1 cellular context compared by ENCODE assay signal in the genomic region with DNA sequence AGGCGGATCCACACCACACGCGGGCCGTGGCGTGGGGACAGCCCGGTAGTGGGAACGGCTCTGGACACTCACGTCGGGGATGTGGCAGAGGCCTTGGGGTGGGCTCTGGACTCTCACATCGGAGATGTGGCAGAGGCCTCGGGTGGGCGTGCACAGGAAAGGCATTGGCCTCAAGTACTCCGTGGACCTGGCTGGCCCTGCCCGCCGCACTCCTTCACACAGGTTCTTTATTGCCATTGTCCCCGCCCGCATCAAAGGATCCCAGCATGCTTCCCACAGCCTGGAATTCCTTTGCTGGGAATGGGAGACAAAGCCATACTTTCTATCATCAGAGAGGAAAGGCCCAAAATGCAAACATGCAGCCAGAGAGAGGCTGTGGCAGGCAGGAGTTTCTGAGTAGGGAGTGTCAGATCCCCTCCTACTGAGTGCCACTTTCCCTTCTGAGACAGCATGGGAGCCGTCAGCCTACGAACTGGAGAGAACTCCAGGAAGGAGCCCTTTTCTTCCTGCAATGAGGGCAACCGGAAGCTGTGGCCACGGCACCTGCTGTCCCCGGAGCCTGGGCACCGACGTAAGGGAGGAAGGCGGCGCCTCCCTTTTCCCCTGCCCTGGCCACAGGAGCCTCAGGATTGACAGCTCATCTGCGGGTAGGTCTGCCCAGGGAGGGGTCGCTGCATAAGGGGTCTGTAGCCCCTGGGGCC.
TF ChIP-seq lines count a peak whose summit lies in the region.

No MANE protein-coding gene starts in this region.

TF ChIP-seq in GM12878, 131 proteins besides CTCF, POLR2A, EP300 and RAD21 (continued from another document):
- peak in 1 of 2 experiments; percentile 45; a peak in 3 of 4 replicates for TF ChIP-seq IKZF2 (IDR thresholded peaks at IDR 0.05)
- TF ChIP-seq EED (IDR thresholded peaks at IDR 0.05; ENCODE audit: low read depth): peak; percentile 77
- TF ChIP-seq GATAD2B (conservative IDR thresholded peaks at IDR 0.05; ENCODE audit: low read depth): 0 out of 2 replicates have a peak, but pooled peaks have one; percentile 41
- no peak for TF ChIP-seq SIX5 (IDR thresholded peaks at IDR 0.05; ENCODE audit: low read depth, low read length, severe bottlenecking)
- peak; percentile 67; the same call in 1 of the 2 replicates for TF ChIP-seq TCF12 (IDR thresholded peaks at IDR 0.05; ENCODE audit: low read depth, low read length)
- TF ChIP-seq YBX1 (IDR thresholded peaks at IDR 0.05): no peak
- TF ChIP-seq FOXM1 (IDR thresholded peaks at IDR 0.05; ENCODE audit: low read depth, low read length): no peak
- no peak for TF ChIP-seq SMAD1 (IDR thresholded peaks at IDR 0.05; ENCODE audit: low read depth, partially characterized antibody)
- no peak for TF ChIP-seq RFX5 (IDR thresholded peaks at IDR 0.05; ENCODE audit: low read depth, low read length)
- TF ChIP-seq ZSCAN29 (IDR thresholded peaks at IDR 0.05): no peak
- no peak for TF ChIP-seq FOXK2 (IDR thresholded peaks at IDR 0.05)
- 0 out of 2 replicates have a peak, but pooled peaks have one; percentile 64 for TF ChIP-seq TCF3 (IDR thresholded peaks at IDR 0.05; ENCODE audit: borderline replicate concordance, insufficient read depth, low read depth, low read length)
- TF ChIP-seq NR2F1 (conservative IDR thresholded peaks at IDR 0.05): no peak
- no peak for TF ChIP-seq SUZ12 (IDR thresholded peaks at IDR 0.05; ENCODE audit: unreplicated experiment)
- TF ChIP-seq, protein P1, sequence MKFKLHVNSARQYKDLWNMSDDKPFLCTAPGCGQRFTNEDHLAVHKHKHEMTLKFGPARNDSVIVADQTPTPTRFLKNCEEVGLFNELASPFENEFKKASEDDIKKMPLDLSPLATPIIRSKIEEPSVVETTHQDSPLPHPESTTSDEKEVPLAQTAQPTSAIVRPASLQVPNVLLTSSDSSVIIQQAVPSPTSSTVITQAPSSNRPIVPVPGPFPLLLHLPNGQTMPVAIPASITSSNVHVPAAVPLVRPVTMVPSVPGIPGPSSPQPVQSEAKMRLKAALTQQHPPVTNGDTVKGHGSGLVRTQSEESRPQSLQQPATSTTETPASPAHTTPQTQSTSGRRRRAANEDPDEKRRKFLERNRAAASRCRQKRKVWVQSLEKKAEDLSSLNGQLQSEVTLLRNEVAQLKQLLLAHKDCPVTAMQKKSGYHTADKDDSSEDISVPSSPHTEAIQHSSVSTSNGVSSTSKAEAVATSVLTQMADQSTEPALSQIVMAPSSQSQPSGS (IDR thresholded peaks at IDR 0.05; ENCODE audit: low read length): no peak
- no peak for TF ChIP-seq KAT2A (conservative IDR thresholded peaks at IDR 0.05; ENCODE audit: control insufficient read depth, low read depth, low read length)
- TF ChIP-seq TBL1XR1 (IDR thresholded peaks at IDR 0.05; ENCODE audit: low read depth, low read length): no peak
- no peak for TF ChIP-seq ETV6 (conservative IDR thresholded peaks at IDR 0.05 in 1 of 2, IDR thresholded peaks at IDR 0.05 in 1 of 2; ENCODE audit: borderline replicate concordance in 1 of 2, low read depth in 1 of 2)
- TF ChIP-seq SMARCA5 (IDR thresholded peaks at IDR 0.05): no peak
- TF ChIP-seq SPI1 (IDR thresholded peaks at IDR 0.05; ENCODE audit: borderline replicate concordance, insufficient read depth, low read depth, low read length): no peak
- no peak for TF ChIP-seq MLLT1 (IDR thresholded peaks at IDR 0.05)
- no peak for TF ChIP-seq SREBF2 (IDR thresholded peaks at IDR 0.05; ENCODE audit: low read length)
- TF ChIP-seq PKNOX1 (IDR thresholded peaks at IDR 0.05): peak; percentile 84
- TF ChIP-seq HDAC2 (IDR thresholded peaks at IDR 0.05): no peak
- no peak; the same call in 1 of the 2 replicates for TF ChIP-seq NBN (IDR thresholded peaks at IDR 0.05)
- no peak for TF ChIP-seq BCL11A (IDR thresholded peaks at IDR 0.05; ENCODE audit: low read depth, low read length)
- TF ChIP-seq, protein P2, sequence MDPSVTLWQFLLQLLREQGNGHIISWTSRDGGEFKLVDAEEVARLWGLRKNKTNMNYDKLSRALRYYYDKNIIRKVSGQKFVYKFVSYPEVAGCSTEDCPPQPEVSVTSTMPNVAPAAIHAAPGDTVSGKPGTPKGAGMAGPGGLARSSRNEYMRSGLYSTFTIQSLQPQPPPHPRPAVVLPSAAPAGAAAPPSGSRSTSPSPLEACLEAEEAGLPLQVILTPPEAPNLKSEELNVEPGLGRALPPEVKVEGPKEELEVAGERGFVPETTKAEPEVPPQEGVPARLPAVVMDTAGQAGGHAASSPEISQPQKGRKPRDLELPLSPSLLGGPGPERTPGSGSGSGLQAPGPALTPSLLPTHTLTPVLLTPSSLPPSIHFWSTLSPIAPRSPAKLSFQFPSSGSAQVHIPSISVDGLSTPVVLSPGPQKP (IDR thresholded peaks at IDR 0.05; ENCODE audit: low read depth, low read length): 0 out of 2 replicates have a peak, but pooled peaks have one; percentile 29
- TF ChIP-seq CHD1 (IDR thresholded peaks at IDR 0.05; ENCODE audit: low read depth, low read length): no peak
- no peak for TF ChIP-seq TAF1 (IDR thresholded peaks at IDR 0.05; ENCODE audit: borderline replicate concordance, low read depth, low read length)
- no peak for TF ChIP-seq CREB1 (IDR thresholded peaks at IDR 0.05; ENCODE audit: low read depth)
- peak; percentile 56 for TF ChIP-seq PBX3 (IDR thresholded peaks at IDR 0.05; ENCODE audit: insufficient replicate concordance, low read depth, low read length)
- TF ChIP-seq STAT1 (conservative IDR thresholded peaks at IDR 0.05): no peak
- TF ChIP-seq POU2F2 (IDR thresholded peaks at IDR 0.05; ENCODE audit: borderline replicate concordance, low read depth, low read length): no peak
- TF ChIP-seq SIN3A (IDR thresholded peaks at IDR 0.05; ENCODE audit: low read depth, low read length): 0 out of 2 replicates have a peak, but pooled peaks have one; percentile 30
- 0 out of 2 replicates have a peak, but pooled peaks have one; percentile 32 for TF ChIP-seq ZNF687 (IDR thresholded peaks at IDR 0.05)
- no peak for TF ChIP-seq MTA3 (IDR thresholded peaks at IDR 0.05; ENCODE audit: borderline replicate concordance, low read length)
- TF ChIP-seq LARP7 (IDR thresholded peaks at IDR 0.05): no peak
- no peak for TF ChIP-seq ZNF207 (IDR thresholded peaks at IDR 0.05; ENCODE audit: borderline replicate concordance)
- TF ChIP-seq JUND (IDR thresholded peaks at IDR 0.05; ENCODE audit: low read depth, low read length): no peak
- no peak for TF ChIP-seq EZH2 (IDR thresholded peaks at IDR 0.05; ENCODE audit: borderline replicate concordance, control insufficient read depth, low read depth, low read length)
- TF ChIP-seq TCF7 (IDR thresholded peaks at IDR 0.05; ENCODE audit: borderline replicate concordance): no peak
- peak; percentile 40 to 70; a peak in 1 of 4 replicates for TF ChIP-seq BHLHE40 (IDR thresholded peaks at IDR 0.05; ENCODE audit: borderline replicate concordance in 1 of 2, low read depth in 2 of 2, low read length in 1 of 2)
- no peak for TF ChIP-seq MYB (IDR thresholded peaks at IDR 0.05; ENCODE audit: borderline replicate concordance, low read depth, low read length)
- TF ChIP-seq RELA (IDR thresholded peaks at IDR 0.05; ENCODE audit: borderline replicate concordance, partially characterized antibody): no peak
- no peak for TF ChIP-seq WRNIP1 (IDR thresholded peaks at IDR 0.05; ENCODE audit: borderline replicate concordance, low read depth, low read length)
- TF ChIP-seq YY1 (IDR thresholded peaks at IDR 0.05; ENCODE audit: low read depth, low read length): no peak
- peak; percentile 64 for TF ChIP-seq IKZF1 (conservative IDR thresholded peaks at IDR 0.05)
- TF ChIP-seq ZNF622 (IDR thresholded peaks at IDR 0.05): no peak
- no peak for TF ChIP-seq IRF4 (IDR thresholded peaks at IDR 0.05; ENCODE audit: low read depth, low read length)
TF ChIP-seq in GM12878: peak in this region for 12.
